In genomic region chr3:87968668-87969067, GRCh38 we compare ENCODE assay signal across 8 cellular contexts.
"Had no signal": no experiment of that assay in that cellular context is flagged by ENCODE, and none has a peak within 500 bp of the region (broad histone marks: within the 10 kb centered on the region; RNA-seq: fewer than 3 reads in every experiment).

No MANE protein-coding gene starts in this region.

- ATAC-seq: HepG2 had no signal

- H3K27ac ChIP-seq: HL-60, KMS-11 had no signal

- H3K4me1 Mint-ChIP-seq: IgD-negative memory B cell had no signal

- H3K4me3 Mint-ChIP-seq: IgD-negative memory B cell had no signal

- H3K36me3 Mint-ChIP-seq: IgD-negative memory B cell had no signal

- H3K4me2 ChIP-seq: KMS-11 had no signal

- H3K9ac ChIP-seq: KMS-11 had no signal

- H3K9me3 Mint-ChIP-seq: IgD-negative memory B cell had no signal

- H3K27ac Mint-ChIP-seq: IgD-negative memory B cell had no signal

- DNase-seq: IMR-90, KBM-7, KG1 had no signal

- FAIRE-seq: HepG2, HTR-8/SVneo had no signal
